10 cellular contexts compared by ENCODE assay signal in the genomic region with DNA sequence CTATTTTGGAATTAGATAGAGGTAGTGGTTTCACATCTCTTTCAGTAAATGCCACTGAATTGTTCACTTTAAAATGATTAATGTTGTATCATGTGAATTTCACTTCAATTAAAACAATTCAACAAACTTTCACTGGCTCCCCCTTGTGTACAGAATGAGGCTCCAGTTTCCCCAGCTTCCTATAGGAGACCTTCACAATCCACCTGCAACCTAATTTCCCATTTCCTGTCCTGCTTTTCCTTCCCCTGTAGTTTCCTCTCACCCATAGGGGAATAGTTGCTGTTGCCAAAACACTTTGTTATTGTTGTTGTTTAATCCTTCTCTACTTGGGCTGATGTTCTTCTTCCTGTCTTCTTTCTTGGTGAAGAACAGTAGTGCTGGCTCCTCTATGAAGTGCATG. TPM values are rescaled to one million over a fixed set of nuclear protein-coding genes. Genes with fewer than 3 reads are reported as not detected.
A peak's percentile ranks its signal among the peaks of the same experiment; 100 is the strongest.
DNase-seq lines count a peak whose midpoint lies in the region; ATAC-seq and TF ChIP-seq lines count a peak whose summit lies in the region.
"Had no signal": no experiment of that assay in that cellular context is flagged by ENCODE, and none has a peak within 500 bp of the region (broad histone marks: within the 10 kb centered on the region; RNA-seq: fewer than 3 reads in every experiment).

No MANE protein-coding gene starts in this region.

- H2BK15ac ChIP-seq in IMR-90 (ENCODE audit: low read depth, low read length) (no peak overlapping the region), mesendoderm (replicated peaks; ENCODE audit: low read depth) (no peak overlapping the region)

- H3K36me3 ChIP-seq in IMR-90 (ENCODE audit: control insufficient read depth, insufficient read depth, low read length) (no peaks in the 10 kb centered on the region), mesendoderm (ENCODE audit: control insufficient read depth, insufficient read depth, low read length) (no peaks in the 10 kb centered on the region)

- CTCF ChIA-PET in IMR-90 (lab: Yijun Ruan, JAX): no interaction called here

- H3K4ac ChIP-seq in IMR-90 (ENCODE audit: low read depth, low read length): no peak overlapping the region
- H3K4ac ChIP-seq in mesendoderm (ENCODE audit: low read depth, low read length): no peak overlapping the region

- ATAC-seq in IMR-90 (ENCODE audit: low read depth): no peak
- ATAC-seq in GM18498 (IDR thresholded peaks at IDR 0.05; ENCODE audit: unreplicated experiment): no peak
- no peak for ATAC-seq in T-helper 17 cell
- ATAC-seq: activated T-cell treated with anti-CD3 and anti-CD28 coated beads, Interleukin-2, amount 50 U/mL, for 72 hours; right cardiac atrium had no signal

- H3K9ac ChIP-seq in IMR-90 (ENCODE audit: low read depth, low read length) (no peak overlapping the region), mesendoderm (ENCODE audit: low read length) (no peak overlapping the region)

- H3K56ac ChIP-seq in IMR-90 (ENCODE audit: extremely low read depth, insufficient read depth, low read length): no peak overlapping the region
- no peak overlapping the region for H3K56ac ChIP-seq in mesendoderm (ENCODE audit: low read length)

- no peak overlapping the region for H2BK20ac ChIP-seq in IMR-90 (ENCODE audit: low read depth, low read length)

- no TSS peak for BruUV-seq in IMR-90 (replicated peaks; lab: Mats Ljungman, UMichigan)

- peak; percentile 40; the same call in 1 of the 2 replicates for TF ChIP-seq RAD21 in IMR-90 (IDR thresholded peaks at IDR 0.05; ENCODE audit: low read length)

- H2BK5ac ChIP-seq in IMR-90 (ENCODE audit: low read depth, low read length, poor library complexity, severe bottlenecking) (no peak overlapping the region), mesendoderm (ENCODE audit: low read length) (no peak overlapping the region)

- H4K8ac ChIP-seq in IMR-90 (ENCODE audit: low read depth in 2 of 2, low read length in 2 of 2): no peak overlapping the region
- no peak overlapping the region for H4K8ac ChIP-seq in mesendoderm (ENCODE audit: low read depth, low read length)

- no peaks in the 10 kb centered on the region for H3K79me1 ChIP-seq in IMR-90 (ENCODE audit: low read depth in 1 of 2, low read length in 2 of 2)
- no peaks in the 10 kb centered on the region for H3K79me1 ChIP-seq in mesendoderm (ENCODE audit: low read length)

- H3K79me2 ChIP-seq in mesendoderm (ENCODE audit: control insufficient read depth, insufficient read depth, low read length): no peaks in the 10 kb centered on the region

- no peak overlapping the region for H3K14ac ChIP-seq in IMR-90 (replicated peaks; ENCODE audit: low read depth, low read length)

- H2AFZ ChIP-seq in IMR-90 (replicated peaks; ENCODE audit: low read length, poor library complexity): no peak overlapping the region

- no peaks in the 10 kb centered on the region for H4K20me1 ChIP-seq in IMR-90 (ENCODE audit: insufficient read depth, low read length)

- H3K36me3 Mint-ChIP-seq in T-helper 17 cell (ENCODE audit: low read depth): no peaks in the 10 kb centered on the region

- H3K27ac ChIP-seq in C4-2B: no peak overlapping the region
- no peak overlapping the region for H3K27ac ChIP-seq in IMR-90 (ENCODE audit: insufficient read depth, low read length)
- no peak overlapping the region for H3K27ac ChIP-seq in mesendoderm (ENCODE audit: low read depth, low read length)
- H3K27ac ChIP-seq in coronary artery: no peak overlapping the region

- H2AK9ac ChIP-seq in IMR-90 (replicated peaks; ENCODE audit: low read depth, low read length, poor library complexity): no peak overlapping the region

- H2AK5ac ChIP-seq in IMR-90 (ENCODE audit: low read depth, low read length) (no peak overlapping the region), mesendoderm (ENCODE audit: low read length) (no peak overlapping the region)

- no peaks in the 10 kb centered on the region for H3K27me3 Mint-ChIP-seq in T-helper 17 cell

- in situ Hi-C loops in IMR-90 (cut with MboI; ENCODE audit: low sequenced_read_pairs): no loop called here

- H3K27me3 ChIP-seq in IMR-90 (ENCODE audit: control insufficient read depth, insufficient read depth, low read length) (no peaks in the 10 kb centered on the region), mesendoderm (ENCODE audit: insufficient read depth, low read length, poor library complexity) (no peaks in the 10 kb centered on the region)

- POLR2A ChIA-PET in IMR-90 (lab: Charles Lee; ENCODE audit: unreplicated experiment): no interaction called here

- H3K4me3 ChIP-seq in IMR-90 (ENCODE audit: insufficient read depth, low read depth, low read length) (no peak overlapping the region), cardiac fibroblast (replicated peaks in 1 of 2; ENCODE audit: low read depth in 2 of 2, low read length in 2 of 2) (no peak overlapping the region), mesendoderm (ENCODE audit: low read length) (no peak overlapping the region), coronary artery (no peak overlapping the region)

- no peaks in the 10 kb centered on the region for H3K4me1 ChIP-seq in IMR-90 (ENCODE audit: control insufficient read depth, insufficient read depth, low read length)
- H3K4me1 ChIP-seq in mesendoderm (ENCODE audit: control insufficient read depth, low read depth, low read length): no peaks in the 10 kb centered on the region

- TF ChIP-seq POLR2A in IMR-90 (IDR thresholded peaks at IDR 0.05; ENCODE audit: low read depth, low read length): no peak

- H4K91ac ChIP-seq in IMR-90 (ENCODE audit: insufficient read depth, low read depth, low read length): no peak overlapping the region

- H4K5ac ChIP-seq in IMR-90 (ENCODE audit: low read depth, low read length) (no peak overlapping the region), mesendoderm (ENCODE audit: low read length) (no peak overlapping the region)

- no peak overlapping the region for H3K4me3 Mint-ChIP-seq in T-helper 17 cell
- H3K4me3 Mint-ChIP-seq: activated T-cell treated with anti-CD3 and anti-CD28 coated beads, Interleukin-2, amount 50 U/mL, for 72 hours had no signal

- H3K4me1 Mint-ChIP-seq in T-helper 17 cell: no peaks in the 10 kb centered on the region

- H2BK120ac ChIP-seq in IMR-90 (ENCODE audit: low read depth, low read length) (no peak overlapping the region), mesendoderm (ENCODE audit: low read depth, low read length) (no peak overlapping the region)

- intact Hi-C loops in IMR-90 (cut with micrococcal nuclease): loop anchor here (1.0 kb wide), 2 partner anchors 410 to 422 kb away; no protein-coding TSS in a partner anchor

- H3K18ac ChIP-seq in IMR-90 (ENCODE audit: low read depth, low read length): no peak overlapping the region
- no peak overlapping the region for H3K18ac ChIP-seq in mesendoderm (ENCODE audit: low read length)

- dilution Hi-C loops in IMR-90 (cut with HindIII; ENCODE audit: low sequenced_read_pairs, unreplicated experiment): no loop called here

- TF ChIP-seq CTCF in C4-2B (conservative IDR thresholded peaks at IDR 0.05) (peak; percentile 66), IMR-90 (conservative IDR thresholded peaks at IDR 0.05; ENCODE audit: low read depth, low read length) (peak; percentile 55), cardiac fibroblast (IDR thresholded peaks at IDR 0.05; ENCODE audit: low read depth, low read length) (peak; percentile 69), coronary artery (IDR thresholded peaks at IDR 0.05) (no peak)

- H3K9me1 ChIP-seq in IMR-90 (ENCODE audit: insufficient read depth, low read length): no peaks in the 10 kb centered on the region

- H3K9me3 ChIP-seq in IMR-90 (ENCODE audit: control insufficient read depth, insufficient read depth, low read length): no peaks in the 10 kb centered on the region
- no peaks in the 10 kb centered on the region for H3K9me3 ChIP-seq in T-helper 17 cell (ENCODE audit: control insufficient read depth, low read length, poor library complexity, severe bottlenecking)

- peak; percentile 9 for DNase-seq in IMR-90
- peak; percentile 42 to 57 for DNase-seq in cardiac fibroblast (ENCODE audit: low read depth in 2 of 2)
- DNase-seq in mesendoderm: peak; percentile 66
- DNase-seq in KG1 (lab: John Stamatoyannopoulos, UW): no peak
- no peak for DNase-seq in T-helper 17 cell
- no peak for DNase-seq in coronary artery (ENCODE audit: low spot score)
- DNase-seq: activated T-cell treated with anti-CD3 and anti-CD28 coated beads, Interleukin-2, amount 50 U/mL, for 72 hours; right cardiac atrium had no signal

- H3K23ac ChIP-seq in IMR-90 (ENCODE audit: low read depth, low read length) (no peak overlapping the region), mesendoderm (ENCODE audit: low read length) (no peak overlapping the region)

- H3K27ac Mint-ChIP-seq in T-helper 17 cell: no peak overlapping the region
- H3K27ac Mint-ChIP-seq: activated T-cell treated with anti-CD3 and anti-CD28 coated beads, Interleukin-2, amount 50 U/mL, for 72 hours had no signal

- H3K4me2 ChIP-seq in IMR-90 (ENCODE audit: low read depth, low read length) (no peak overlapping the region), mesendoderm (ENCODE audit: low read length) (no peak overlapping the region)

TF ChIP-seq in IMR-90, 13 proteins besides CTCF, POLR2A, EP300 and RAD21:
- peak; percentile 61 for TF ChIP-seq SMC3 (IDR thresholded peaks at IDR 0.05; ENCODE audit: low read depth, low read length)
- no peak for TF ChIP-seq CHD1 (IDR thresholded peaks at IDR 0.05; ENCODE audit: low read depth, low read length)
- TF ChIP-seq BHLHE40 (IDR thresholded peaks at IDR 0.05; ENCODE audit: low read depth, low read length): no peak

RNA-seq across cellular contexts. Expression of a gene that starts 59.8 kb away (rescaled TPM):
- total RNA-seq in IMR-90 (2012; rRNA removed): not detected in 2 replicates
- polyA plus RNA-seq in IMR-90 (2012; rRNA removed): not detected in 2 replicates
- not detected in 2 replicates for polyA plus RNA-seq in IMR-90 (2012; cell fraction: cytosol; rRNA removed)
- polyA plus RNA-seq in IMR-90 (2012; cell fraction: nucleus; rRNA removed; ENCODE audit: low replicate concordance): not detected in 2 replicates
- 0.44 TPM for polyA plus RNA-seq in mesendoderm (2013, experiment 1 of 2)
- polyA plus RNA-seq in mesendoderm (2013, experiment 2 of 2): 0.48 TPM
- total RNA-seq in T-helper 17 cell: not detected
- total RNA-seq: activated T-cell treated with anti-CD3 and anti-CD28 coated beads, Interleukin-2, amount 50 U/mL, for 72 hours had no signal

Comparison
In these comparisons a context has a peak if more than half of its experiments do, and no peak if none do; other contexts are left out.
1. DNase-seq: peak in IMR-90 (single experiment), cardiac fibroblast (2 of 2) and mesendoderm (single experiment); none in KG1 (single experiment), T-helper 17 cell (0 of 3) and coronary artery (single experiment).